35 cellular contexts compared by ENCODE assay signal in the genomic region with DNA sequence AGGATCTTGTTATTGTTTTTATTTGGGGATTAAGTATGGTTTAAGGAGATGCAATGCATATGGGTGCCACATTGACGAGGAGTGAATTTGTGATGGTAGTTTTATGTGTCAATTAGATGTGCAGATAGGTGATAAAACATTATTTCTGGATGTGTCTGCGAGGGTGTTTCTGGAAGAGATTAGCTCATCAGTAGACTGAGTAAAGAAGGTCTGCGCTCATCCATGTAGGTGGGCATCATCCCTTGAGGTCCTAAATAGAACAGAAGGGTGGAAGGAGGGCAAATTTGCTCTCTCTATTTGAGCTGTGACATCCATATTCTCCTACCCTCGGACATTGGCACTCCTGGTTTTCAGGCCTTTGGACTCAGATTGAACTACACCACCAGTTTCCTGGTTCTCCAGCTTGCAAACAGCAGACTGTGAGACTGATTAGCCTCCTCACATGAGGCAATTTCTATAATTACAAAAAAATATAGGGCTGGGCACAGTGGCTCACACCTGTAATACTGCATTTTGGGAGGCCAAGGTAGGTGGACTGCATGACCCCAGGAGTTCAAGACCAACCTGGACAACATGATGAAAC.
"Had no signal": no experiment of that assay in that cellular context is flagged by ENCODE, and none has a peak within 500 bp of the region (broad histone marks: within the 10 kb centered on the region; RNA-seq: fewer than 3 reads in every experiment).

No MANE protein-coding gene starts in this region.

- H3K4me3 ChIP-seq: MG63 had no signal

- H3K9me3 ChIP-seq: MG63 had no signal

- H3K27ac ChIP-seq: KMS-11 had no signal

- H3K27me3 ChIP-seq: MG63 had no signal

- DNase-seq: Karpas-422, Kasumi-1, KBM-7, KG1, MG63, MM.1S, MV-4-11, NCI-H1048, NCI-H1092, NCI-H1092 treated with DMSO at 0.1 percent for 48 hours, NCI-H1105, NCI-H1105 treated with DMSO at 0.1 percent for 48 hours, NCI-H1417, NCI-H1436, NCI-H1436 treated with DMSO at 0.1 percent for 48 hours, NCI-H146, NCI-H1694, NCI-H1694 treated with DMSO at 0.1 percent for 48 hours, NCI-H187, NCI-H187 treated with DMSO at 0.1 percent for 48 hours, NCI-H1930, NCI-H2029, NCI-H2029 treated with DMSO at 0.1 percent for 48 hours, NCI-H2081, NCI-H2081 treated with DMSO at 0.1 percent for 48 hours, NCI-H2107, NCI-H2171, NCI-H2171 treated with DMSO at 0.1 percent for 48 hours, NCI-H2227 treated with DMSO at 0.1 percent for 48 hours, NCI-H226, NCI-H345, NCI-H446, NCI-H446 treated with DMSO at 0.1 percent for 48 hours, NCI-H510A had no signal

- H3K36me3 ChIP-seq: MG63 had no signal
